In the genomic region with DNA sequence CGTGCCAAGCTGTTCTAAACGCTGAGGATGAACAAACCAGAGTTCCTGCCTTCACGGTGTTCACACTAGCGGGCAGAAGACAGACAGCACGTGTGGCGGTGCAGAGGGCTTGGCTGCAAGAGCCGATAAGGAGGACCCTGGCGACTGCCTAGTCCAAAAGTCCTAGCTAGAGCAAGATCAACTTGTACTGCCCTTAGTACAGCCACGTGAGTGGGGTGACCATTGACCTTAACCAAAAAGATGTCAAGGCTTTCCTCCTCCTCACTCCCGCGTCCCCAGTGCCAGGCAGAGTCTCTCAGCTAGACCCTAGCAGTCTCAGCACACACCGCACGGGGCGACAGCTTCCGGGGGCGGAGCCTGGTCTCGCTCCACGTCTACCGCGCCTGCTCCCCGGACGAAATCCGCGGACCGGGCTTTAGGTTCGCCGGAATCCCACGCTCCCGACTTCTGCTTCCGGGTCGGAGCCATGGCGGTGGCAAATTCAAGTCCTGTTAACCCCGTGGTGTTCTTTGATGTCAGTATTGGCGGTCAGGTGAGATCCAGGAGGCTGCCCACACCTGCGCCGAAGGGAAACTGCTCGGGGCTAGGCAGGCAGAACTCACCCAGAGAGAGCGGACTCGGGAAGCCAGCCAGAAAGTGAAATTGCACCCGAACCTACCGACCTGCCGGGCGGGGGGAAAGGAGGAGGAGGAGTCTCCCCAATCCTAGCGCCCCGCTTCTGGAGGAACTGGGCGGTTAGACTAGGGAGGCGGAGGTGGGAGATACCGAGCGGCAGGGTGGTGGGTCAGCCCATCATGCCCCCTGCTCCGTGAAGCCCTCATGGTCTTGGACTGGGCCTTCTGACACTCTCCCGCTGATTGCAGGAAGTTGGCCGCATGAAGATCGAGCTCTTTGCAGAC, we compare ENCODE assay signal across 1 cellular context.
TF ChIP-seq lines count a peak whose summit lies in the region.

A gene (plus strand): TSS at position 443 of the 899 bp plus-strand sequence. CDS start 24 bp downstream, at position 467.

TF ChIP-seq in A549, 52 proteins besides CTCF, POLR2A, EP300 and RAD21 (continued from another document):
- TF ChIP-seq, protein P1, sequence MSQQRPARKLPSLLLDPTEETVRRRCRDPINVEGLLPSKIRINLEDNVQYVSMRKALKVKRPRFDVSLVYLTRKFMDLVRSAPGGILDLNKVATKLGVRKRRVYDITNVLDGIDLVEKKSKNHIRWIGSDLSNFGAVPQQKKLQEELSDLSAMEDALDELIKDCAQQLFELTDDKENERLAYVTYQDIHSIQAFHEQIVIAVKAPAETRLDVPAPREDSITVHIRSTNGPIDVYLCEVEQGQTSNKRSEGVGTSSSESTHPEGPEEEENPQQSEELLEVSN (IDR thresholded peaks at IDR 0.05; ENCODE audit: borderline replicate concordance, low read depth): peak; percentile 89
